8 cellular contexts compared by ENCODE assay signal in genomic region chr14:95157195-95157986, GRCh38. TPM values are rescaled to one million over a fixed set of nuclear protein-coding genes. Genes with fewer than 3 reads are reported as not detected.
DNase-seq lines count a peak whose midpoint lies in the region; ATAC-seq and TF ChIP-seq lines count a peak whose summit lies in the region.

TSS of gene DICER1 (minus strand) at chr14:95157529. CDS start at chr14:95133458, 24,071 bp downstream.

- peak within 1 kb of the TSS; percentile 95 to 98 (median 97) for H3K27ac Mint-ChIP-seq in CD14-positive monocyte

- ATAC-seq in GM19397 (IDR thresholded peaks at IDR 0.05; ENCODE audit: unreplicated experiment): peak; percentile 83
- ATAC-seq in HG03565 (IDR thresholded peaks at IDR 0.05; ENCODE audit: unreplicated experiment): peak; percentile 77

- no peaks in the 10 kb centered on the region for H3K9me3 Mint-ChIP-seq in CD14-positive monocyte

- peak within 1 kb of the TSS; percentile 69 to 93 for H3K27ac ChIP-seq in liver (ENCODE audit: low read depth in 1 of 2, low read length in 2 of 2)

- peaks cover 55% of the 10 kb centered on the region for H3K4me1 Mint-ChIP-seq in CD14-positive monocyte

- peak within 1 kb of the TSS; percentile 86 to 95 for H3K4me3 Mint-ChIP-seq in CD14-positive monocyte

- TF ChIP-seq CTCF in CD14-positive monocyte (IDR thresholded peaks at IDR 0.05) (no peak), liver (IDR thresholded peaks at IDR 0.05; ENCODE audit: low read depth, low read length, missing input control) (no peak)

- no peaks in the 10 kb centered on the region for H3K36me3 ChIP-seq in liver (ENCODE audit: control insufficient read depth in 4 of 4, insufficient read depth in 3 of 4, low read depth in 1 of 4, low read length in 3 of 4)

- H3K36me3 Mint-ChIP-seq in CD14-positive monocyte: peaks cover 2 to 6% of the 10 kb centered on the region in 2 donors

- under 1% methylated on average over 93 of the region's 93 CpGs for WGBS in liver

- TF ChIP-seq RAD21 in liver (IDR thresholded peaks at IDR 0.05): peak in 1 of 2 donors; percentile 9

- H3K27me3 ChIP-seq in liver (ENCODE audit: control insufficient read depth in 4 of 4, insufficient read depth in 4 of 4, low read length in 3 of 4): no peaks in the 10 kb centered on the region

- peaks cover 0 to 3% (median 0%) of the 10 kb centered on the region in 3 donors for H3K27me3 Mint-ChIP-seq in CD14-positive monocyte (ENCODE audit: low read depth in 3 of 3)

- peak; percentile 93 for DNase-seq in CD14-positive monocyte (ENCODE audit: low spot score)
- peak; percentile 95 for DNase-seq in NCI-H774 (lab: John Stamatoyannopoulos, UW)
- peak; percentile 96 to 97 for DNase-seq in activated CD4-positive, alpha-beta T cell treated with anti-CD3 and anti-CD28 coated beads, Interleukin-2, amount 50 U/mL, for 48 hours
- peak; percentile 96 for DNase-seq in dermis blood vessel endothelial cell
- DNase-seq in stimulated activated CD4-positive, alpha-beta T cell treated with anti-CD3 and anti-CD28 coated beads, Interleukin-4, amount 100 ng/mL, for 24 hours: peak; percentile 95

- intact Hi-C loops in CD14-positive monocyte (cut with micrococcal nuclease): loop anchor here in 1 of 2 donors (2.0 to 10.0 kb wide), 2 partner anchors 15 to 357 kb away; partner anchors contain the start of gene SYNE3

- H3K4me3 ChIP-seq in liver (ENCODE audit: low read depth in 1 of 3, low read length in 3 of 3): peak within 1 kb of the TSS; percentile 66 to 98 (median 76)

- peak within 1 kb of the TSS; percentile 86 to 89 for H3K9ac ChIP-seq in liver (ENCODE audit: low read depth in 1 of 2, low read length in 2 of 2)

- peaks cover 2 to 37% (median 18%) of the 10 kb centered on the region in 4 donors for H3K4me1 ChIP-seq in liver (ENCODE audit: control insufficient read depth in 4 of 4, insufficient read depth in 4 of 4, low read length in 3 of 4)

- H3K9me3 ChIP-seq in liver (ENCODE audit: control insufficient read depth in 4 of 4, low read length in 3 of 4): no peaks in the 10 kb centered on the region

TF ChIP-seq in liver, 16 proteins besides CTCF, POLR2A, EP300 and RAD21:
- TF ChIP-seq HNF4A (conservative IDR thresholded peaks at IDR 0.05): peak in 1 of 2 donors; percentile 52
- TF ChIP-seq HNF4G (IDR thresholded peaks at IDR 0.05): peak; percentile 21
- no peak for TF ChIP-seq FOXA2 (IDR thresholded peaks at IDR 0.05)
- no peak for TF ChIP-seq ATF3 (IDR thresholded peaks at IDR 0.05)
- TF ChIP-seq ZBTB33 (IDR thresholded peaks at IDR 0.05): no peak
- TF ChIP-seq YY1 (IDR thresholded peaks at IDR 0.05): peak; percentile 56
- TF ChIP-seq TAF1 (conservative IDR thresholded peaks at IDR 0.05): no peak
- peak; percentile 95 for TF ChIP-seq SP1 (IDR thresholded peaks at IDR 0.05)
- TF ChIP-seq GABPA (IDR thresholded peaks at IDR 0.05 in 1 of 2, conservative IDR thresholded peaks at IDR 0.05 in 1 of 2): no peak
- no peak for TF ChIP-seq MAX (IDR thresholded peaks at IDR 0.05)
- no peak for TF ChIP-seq FOXA1 (IDR thresholded peaks at IDR 0.05)
- TF ChIP-seq EGR1 (IDR thresholded peaks at IDR 0.05; ENCODE audit: low read depth in 2 of 2): peak; percentile 83 to 96
- peak; percentile 48 for TF ChIP-seq REST (IDR thresholded peaks at IDR 0.05)
- peak in 1 of 2 donors; percentile 13 for TF ChIP-seq RXRA (IDR thresholded peaks at IDR 0.05)

RNA-seq across cellular contexts. Expression of gene DICER1, which starts in this region (rescaled TPM):
- polyA plus RNA-seq in CD14-positive monocyte (10 to 100 TPM; 26.5 to 38.4 TPM), liver (10 to 100 TPM in 1 of 2 donors, 1 to 10 TPM in 1; 7.5 to 10.8 TPM)
- total RNA-seq in dermis blood vessel endothelial cell (34.3 and 38.3 TPM in 2 replicates), liver (10 to 100 TPM; 29.8 to 43.6 TPM)

Comparison
In these comparisons a context has a peak if more than half of its experiments do, and no peak if none do; other contexts are left out.
1. Peak in every context shown above with its lines: DNase-seq, ATAC-seq, H3K4me3 ChIP-seq and H3K27ac ChIP-seq.